Comparison of ENCODE assay signal across 12 cellular contexts in the genomic region with DNA sequence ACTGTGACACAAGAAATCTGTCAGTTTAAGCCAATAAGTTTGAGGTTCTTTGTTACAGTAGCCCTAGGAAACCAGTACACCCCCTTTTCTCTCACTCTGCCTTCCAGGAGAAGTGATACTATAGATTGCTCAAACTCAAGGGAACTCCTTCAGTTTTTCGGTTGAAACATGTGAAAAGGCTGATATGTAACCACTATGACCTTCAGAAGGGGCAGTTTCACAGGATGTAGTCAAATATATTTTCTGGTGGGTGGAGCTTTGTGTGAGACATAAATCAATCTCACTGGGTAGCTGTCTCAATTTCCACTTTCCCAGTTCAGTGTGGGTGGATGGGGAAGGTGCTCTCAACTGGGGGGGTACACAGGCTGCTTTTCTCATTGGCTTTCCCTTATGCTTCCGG. TPM values are rescaled to one million over a fixed set of nuclear protein-coding genes. Genes with fewer than 3 reads are reported as not detected.
DNase-seq lines count a peak whose midpoint lies in the region; ATAC-seq and TF ChIP-seq lines count a peak whose summit lies in the region.
"Had no signal": no experiment of that assay in that cellular context is flagged by ENCODE, and none has a peak within 500 bp of the region (broad histone marks: within the 10 kb centered on the region; RNA-seq: fewer than 3 reads in every experiment).

No MANE protein-coding gene starts in this region.

- H3K27ac ChIP-seq in coronary artery, result no peak overlapping the region
- H3K27ac ChIP-seq: PC-9 had no signal

- peak; percentile 65 for ATAC-seq in GM19324 (IDR thresholded peaks at IDR 0.05; ENCODE audit: low FRiP score, unreplicated experiment)
- peak; percentile 67 for ATAC-seq in HG02763 (IDR thresholded peaks at IDR 0.05; ENCODE audit: unreplicated experiment)
- peak; percentile 57 for ATAC-seq in HG03571 (IDR thresholded peaks at IDR 0.05; ENCODE audit: unreplicated experiment)
- no peak for ATAC-seq in activated CD4-positive, CD25-positive, alpha-beta regulatory T cell treated with anti-CD3 and anti-CD28 coated beads, Interleukin-2, amount 50 U/mL, for 24 hours

- no peak overlapping the region for H3K4me3 ChIP-seq in coronary artery
- H3K4me3 ChIP-seq: lung, PC-9 had no signal

- TF ChIP-seq CTCF in GM10266 (IDR thresholded peaks at IDR 0.05; ENCODE audit: control insufficient read depth, insufficient read depth, low read depth, missing control alignments), result no peak
- TF ChIP-seq CTCF in coronary artery (IDR thresholded peaks at IDR 0.05), result no peak

- DNase-seq in GM10266 (ENCODE audit: extremely low spot score) (peak; percentile 17), mesenteric fat pad (ENCODE audit: low spot score) (no peak), coronary artery (ENCODE audit: low spot score) (no peak), GDM1 (lab: John Stamatoyannopoulos, UW) (no peak)
- DNase-seq: NCI-H2107, PC-9 had no signal

RNA-seq across cellular contexts. Expression of a gene that starts 41.7 kb away (rescaled TPM):
- 1.4 TPM for total RNA-seq in mesenteric fat pad
- total RNA-seq: PC-9; T-helper 1 cell treated with Interleukin-12 subunit alpha and Interleukin-12 subunit beta and Interleukin-4 antibody, amounts not matched to agents 30 ng/mL and 1 ng/mL, for 36 hours had no signal

RNA-seq across cellular contexts. Expression of a gene that starts 58.2 kb away (rescaled TPM):
- total RNA-seq in mesenteric fat pad, result 88.2 TPM

Comparison
In these comparisons a context has a peak if more than half of its experiments do, and no peak if none do; other contexts are left out.
1. ATAC-seq: peak in GM19324 (single experiment), HG02763 (single experiment) and HG03571 (single experiment); none in activated CD4-positive, CD25-positive, alpha-beta regulatory T cell treated with anti-CD3 and anti-CD28 coated beads, Interleukin-2, amount 50 U/mL, for 24 hours (0 of 2).